ENCODE assay signal across 1 cellular context in the genomic region with DNA sequence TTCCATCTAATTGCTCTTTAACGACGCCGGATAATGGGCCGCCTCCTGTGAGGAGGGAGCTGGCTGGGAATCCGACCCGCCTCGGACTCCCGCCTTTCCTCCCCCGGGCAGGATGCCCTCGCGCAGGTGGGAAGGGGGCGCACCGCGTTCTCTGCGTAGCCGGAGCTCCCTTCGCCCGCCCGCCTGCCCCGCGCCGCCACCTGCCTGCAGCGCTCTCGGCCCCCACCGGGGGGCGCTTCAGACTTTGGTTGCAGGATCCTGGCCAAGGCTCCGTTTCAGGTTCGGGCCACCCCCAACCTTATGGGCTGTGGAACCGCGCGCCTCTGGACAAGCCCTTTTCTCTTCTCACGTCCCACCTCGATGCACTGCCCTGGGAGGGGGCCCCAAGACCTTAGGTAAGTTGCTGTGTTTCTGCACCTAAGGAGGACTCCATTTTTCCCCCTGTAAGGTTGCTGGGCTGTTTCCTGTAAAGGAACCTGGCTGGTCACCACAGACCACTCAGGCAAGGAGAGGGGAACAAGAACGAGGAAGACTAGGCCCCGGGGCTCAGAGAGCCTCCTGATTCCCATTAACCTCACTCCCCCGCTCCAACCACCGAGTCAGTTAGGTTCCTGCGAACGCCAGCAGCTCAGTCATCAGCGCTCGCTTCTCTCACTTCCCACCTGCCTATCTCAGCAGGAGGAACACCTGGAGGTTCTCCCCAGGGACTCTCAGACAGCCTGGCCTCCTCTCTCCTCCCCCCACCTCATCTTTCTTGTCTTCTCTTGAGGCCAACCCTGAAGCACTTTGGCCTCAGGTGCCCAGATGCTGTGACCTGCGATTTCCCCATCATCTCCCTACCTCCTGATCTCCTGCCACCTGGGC.
A peak's percentile ranks its signal among the peaks of the same experiment; 100 is the strongest.
TF ChIP-seq lines count a peak whose summit lies in the region.

No MANE protein-coding gene starts in this region.

TF ChIP-seq in HEK293, 187 proteins besides CTCF, POLR2A, EP300 and RAD21 (continued from another document and continues in another):
- TF ChIP-seq, protein P1, sequence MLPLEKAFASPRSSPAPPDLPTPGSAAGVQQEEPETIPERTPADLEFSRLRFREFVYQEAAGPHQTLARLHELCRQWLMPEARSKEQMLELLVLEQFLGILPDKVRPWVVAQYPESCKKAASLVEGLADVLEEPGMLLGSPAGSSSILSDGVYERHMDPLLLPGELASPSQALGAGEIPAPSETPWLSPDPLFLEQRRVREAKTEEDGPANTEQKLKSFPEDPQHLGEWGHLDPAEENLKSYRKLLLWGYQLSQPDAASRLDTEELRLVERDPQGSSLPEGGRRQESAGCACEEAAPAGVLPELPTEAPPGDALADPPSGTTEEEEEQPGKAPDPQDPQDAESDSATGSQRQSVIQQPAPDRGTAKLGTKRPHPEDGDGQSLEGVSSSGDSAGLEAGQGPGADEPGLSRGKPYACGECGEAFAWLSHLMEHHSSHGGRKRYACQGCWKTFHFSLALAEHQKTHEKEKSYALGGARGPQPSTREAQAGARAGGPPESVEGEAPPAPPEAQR (tag by site-specific recombination; IDR thresholded peaks at IDR 0.05) = no peak
- TF ChIP-seq ZNF521 (tag by site-specific recombination; IDR thresholded peaks at IDR 0.05) (no peak), ZNF830 (tag by site-specific recombination; IDR thresholded peaks at IDR 0.05; ENCODE audit: low read depth) (no peak), ZNF350 (tag by site-specific recombination; IDR thresholded peaks at IDR 0.05) (no peak), ZNF391 (tag by site-specific recombination; IDR thresholded peaks at IDR 0.05; ENCODE audit: borderline replicate concordance, low read depth) (0 out of 2 replicates have a peak, but pooled peaks have one; percentile 18), ZNF157 (tag by site-specific recombination; IDR thresholded peaks at IDR 0.05) (no peak), ZNF529 (tag by site-specific recombination; IDR thresholded peaks at IDR 0.05; ENCODE audit: insufficient replicate concordance) (no peak), ZNF776 (tag by site-specific recombination; IDR thresholded peaks at IDR 0.05; ENCODE audit: borderline replicate concordance) (no peak), ZNF2 (tag by site-specific recombination; IDR thresholded peaks at IDR 0.05) (peak; percentile 99), MEIS1 (CRISPR knock-in tag; IDR thresholded peaks at IDR 0.05; ENCODE audit: borderline replicate concordance) (no peak), FEZF1 (tag by site-specific recombination; IDR thresholded peaks at IDR 0.05) (no peak), SP2 (tag by site-specific recombination; IDR thresholded peaks at IDR 0.05) (peak; percentile 79), ZNF248 (tag by site-specific recombination; IDR thresholded peaks at IDR 0.05) (no peak), ZNF433 (tag by site-specific recombination; IDR thresholded peaks at IDR 0.05; ENCODE audit: low read depth) (no peak), ZBTB1 (tag by site-specific recombination; IDR thresholded peaks at IDR 0.05) (no peak), ZNF701 (tag by site-specific recombination; IDR thresholded peaks at IDR 0.05) (no peak), ZNF133 (tag by site-specific recombination; IDR thresholded peaks at IDR 0.05) (no peak), ZNF548 (tag by site-specific recombination; IDR thresholded peaks at IDR 0.05) (no peak), ZNF654 (tag by site-specific recombination; IDR thresholded peaks at IDR 0.05; ENCODE audit: low read depth) (peak; percentile 41), MYNN (tag by site-specific recombination; IDR thresholded peaks at IDR 0.05; ENCODE audit: borderline replicate concordance) (no peak), OSR2 (tag by site-specific recombination; IDR thresholded peaks at IDR 0.05) (no peak), ZNF76 (tag by site-specific recombination; IDR thresholded peaks at IDR 0.05; ENCODE audit: borderline replicate concordance, low read depth) (no peak), HOXA7 (CRISPR knock-in tag; IDR thresholded peaks at IDR 0.05; ENCODE audit: borderline replicate concordance) (no peak), ZNF366 (tag by site-specific recombination; conservative IDR thresholded peaks at IDR 0.05) (no peak), ZBTB21 (tag by site-specific recombination; IDR thresholded peaks at IDR 0.05) (no peak), ZIC2 (tag by site-specific recombination; IDR thresholded peaks at IDR 0.05) (peak; percentile 74), ZEB2 (tag by site-specific recombination; IDR thresholded peaks at IDR 0.05) (peak; percentile 64; the same call in 1 of the 2 replicates), ZNF560 (tag by site-specific recombination; IDR thresholded peaks at IDR 0.05; ENCODE audit: borderline replicate concordance) (no peak), ZNF514 (tag by site-specific recombination; IDR thresholded peaks at IDR 0.05) (no peak), ZNF747 (tag by site-specific recombination; IDR thresholded peaks at IDR 0.05) (no peak), ZBTB7A (tag by site-specific recombination; IDR thresholded peaks at IDR 0.05; ENCODE audit: low read depth) (no peak), ZNF585B (tag by site-specific recombination; IDR thresholded peaks at IDR 0.05) (no peak), ZNF610 (tag by site-specific recombination; IDR thresholded peaks at IDR 0.05; ENCODE audit: borderline replicate concordance) (no peak), ZNF10 (tag by site-specific recombination; IDR thresholded peaks at IDR 0.05) (no peak), ZNF223 (tag by site-specific recombination; IDR thresholded peaks at IDR 0.05) (no peak), HOXD13 (CRISPR knock-in tag; IDR thresholded peaks at IDR 0.05; ENCODE audit: borderline replicate concordance) (no peak), OVOL3 (tag by site-specific recombination; IDR thresholded peaks at IDR 0.05) (no peak), HOXC10 (CRISPR knock-in tag; IDR thresholded peaks at IDR 0.05) (no peak), ZNF791 (tag by site-specific recombination; IDR thresholded peaks at IDR 0.05) (no peak), ZNF707 (tag by site-specific recombination; IDR thresholded peaks at IDR 0.05) (no peak), ZFP69B (tag by site-specific recombination; IDR thresholded peaks at IDR 0.05) (no peak), ZNF274 (IDR thresholded peaks at IDR 0.05; ENCODE audit: low read length) (no peak), ZNF274 (tag by site-specific recombination; IDR thresholded peaks at IDR 0.05; ENCODE audit: borderline replicate concordance) (no peak), ZNF677 (tag by site-specific recombination; IDR thresholded peaks at IDR 0.05) (no peak), ZNF175 (tag by site-specific recombination; IDR thresholded peaks at IDR 0.05) (no peak)
- TF ChIP-seq, protein P2, sequence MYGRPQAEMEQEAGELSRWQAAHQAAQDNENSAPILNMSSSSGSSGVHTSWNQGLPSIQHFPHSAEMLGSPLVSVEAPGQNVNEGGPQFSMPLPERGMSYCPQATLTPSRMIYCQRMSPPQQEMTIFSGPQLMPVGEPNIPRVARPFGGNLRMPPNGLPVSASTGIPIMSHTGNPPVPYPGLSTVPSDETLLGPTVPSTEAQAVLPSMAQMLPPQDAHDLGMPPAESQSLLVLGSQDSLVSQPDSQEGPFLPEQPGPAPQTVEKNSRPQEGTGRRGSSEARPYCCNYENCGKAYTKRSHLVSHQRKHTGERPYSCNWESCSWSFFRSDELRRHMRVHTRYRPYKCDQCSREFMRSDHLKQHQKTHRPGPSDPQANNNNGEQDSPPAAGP (tag by site-specific recombination; IDR thresholded peaks at IDR 0.05) = 0 out of 2 replicates have a peak, but pooled peaks have one; percentile 63
- TF ChIP-seq, protein P3, sequence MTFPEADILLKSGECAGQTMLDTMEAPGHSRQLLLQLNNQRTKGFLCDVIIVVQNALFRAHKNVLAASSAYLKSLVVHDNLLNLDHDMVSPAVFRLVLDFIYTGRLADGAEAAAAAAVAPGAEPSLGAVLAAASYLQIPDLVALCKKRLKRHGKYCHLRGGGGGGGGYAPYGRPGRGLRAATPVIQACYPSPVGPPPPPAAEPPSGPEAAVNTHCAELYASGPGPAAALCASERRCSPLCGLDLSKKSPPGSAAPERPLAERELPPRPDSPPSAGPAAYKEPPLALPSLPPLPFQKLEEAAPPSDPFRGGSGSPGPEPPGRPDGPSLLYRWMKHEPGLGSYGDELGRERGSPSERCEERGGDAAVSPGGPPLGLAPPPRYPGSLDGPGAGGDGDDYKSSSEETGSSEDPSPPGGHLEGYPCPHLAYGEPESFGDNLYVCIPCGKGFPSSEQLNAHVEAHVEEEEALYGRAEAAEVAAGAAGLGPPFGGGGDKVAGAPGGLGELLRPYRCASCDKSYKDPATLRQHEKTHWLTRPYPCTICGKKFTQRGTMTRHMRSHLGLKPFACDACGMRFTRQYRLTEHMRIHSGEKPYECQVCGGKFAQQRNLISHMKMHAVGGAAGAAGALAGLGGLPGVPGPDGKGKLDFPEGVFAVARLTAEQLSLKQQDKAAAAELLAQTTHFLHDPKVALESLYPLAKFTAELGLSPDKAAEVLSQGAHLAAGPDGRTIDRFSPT (tag by site-specific recombination; IDR thresholded peaks at IDR 0.05) = peak; percentile 78
- TF ChIP-seq, protein P4, sequence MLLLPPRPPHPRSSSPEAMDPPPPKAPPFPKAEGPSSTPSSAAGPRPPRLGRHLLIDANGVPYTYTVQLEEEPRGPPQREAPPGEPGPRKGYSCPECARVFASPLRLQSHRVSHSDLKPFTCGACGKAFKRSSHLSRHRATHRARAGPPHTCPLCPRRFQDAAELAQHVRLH (tag by site-specific recombination; IDR thresholded peaks at IDR 0.05) = no peak
- TF ChIP-seq, protein P5, sequence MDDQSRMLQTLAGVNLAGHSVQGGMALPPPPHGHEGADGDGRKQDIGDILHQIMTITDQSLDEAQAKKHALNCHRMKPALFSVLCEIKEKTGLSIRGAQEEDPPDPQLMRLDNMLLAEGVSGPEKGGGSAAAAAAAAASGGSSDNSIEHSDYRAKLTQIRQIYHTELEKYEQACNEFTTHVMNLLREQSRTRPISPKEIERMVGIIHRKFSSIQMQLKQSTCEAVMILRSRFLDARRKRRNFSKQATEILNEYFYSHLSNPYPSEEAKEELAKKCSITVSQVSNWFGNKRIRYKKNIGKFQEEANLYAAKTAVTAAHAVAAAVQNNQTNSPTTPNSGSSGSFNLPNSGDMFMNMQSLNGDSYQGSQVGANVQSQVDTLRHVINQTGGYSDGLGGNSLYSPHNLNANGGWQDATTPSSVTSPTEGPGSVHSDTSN (CRISPR knock-in tag; IDR thresholded peaks at IDR 0.05) = no peak
- TF ChIP-seq, protein P6, sequence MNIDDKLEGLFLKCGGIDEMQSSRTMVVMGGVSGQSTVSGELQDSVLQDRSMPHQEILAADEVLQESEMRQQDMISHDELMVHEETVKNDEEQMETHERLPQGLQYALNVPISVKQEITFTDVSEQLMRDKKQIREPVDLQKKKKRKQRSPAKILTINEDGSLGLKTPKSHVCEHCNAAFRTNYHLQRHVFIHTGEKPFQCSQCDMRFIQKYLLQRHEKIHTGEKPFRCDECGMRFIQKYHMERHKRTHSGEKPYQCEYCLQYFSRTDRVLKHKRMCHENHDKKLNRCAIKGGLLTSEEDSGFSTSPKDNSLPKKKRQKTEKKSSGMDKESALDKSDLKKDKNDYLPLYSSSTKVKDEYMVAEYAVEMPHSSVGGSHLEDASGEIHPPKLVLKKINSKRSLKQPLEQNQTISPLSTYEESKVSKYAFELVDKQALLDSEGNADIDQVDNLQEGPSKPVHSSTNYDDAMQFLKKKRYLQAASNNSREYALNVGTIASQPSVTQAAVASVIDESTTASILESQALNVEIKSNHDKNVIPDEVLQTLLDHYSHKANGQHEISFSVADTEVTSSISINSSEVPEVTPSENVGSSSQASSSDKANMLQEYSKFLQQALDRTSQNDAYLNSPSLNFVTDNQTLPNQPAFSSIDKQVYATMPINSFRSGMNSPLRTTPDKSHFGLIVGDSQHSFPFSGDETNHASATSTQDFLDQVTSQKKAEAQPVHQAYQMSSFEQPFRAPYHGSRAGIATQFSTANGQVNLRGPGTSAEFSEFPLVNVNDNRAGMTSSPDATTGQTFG (tag by site-specific recombination; IDR thresholded peaks at IDR 0.05; ENCODE audit: borderline replicate concordance) = no peak
- TF ChIP-seq, protein P7, sequence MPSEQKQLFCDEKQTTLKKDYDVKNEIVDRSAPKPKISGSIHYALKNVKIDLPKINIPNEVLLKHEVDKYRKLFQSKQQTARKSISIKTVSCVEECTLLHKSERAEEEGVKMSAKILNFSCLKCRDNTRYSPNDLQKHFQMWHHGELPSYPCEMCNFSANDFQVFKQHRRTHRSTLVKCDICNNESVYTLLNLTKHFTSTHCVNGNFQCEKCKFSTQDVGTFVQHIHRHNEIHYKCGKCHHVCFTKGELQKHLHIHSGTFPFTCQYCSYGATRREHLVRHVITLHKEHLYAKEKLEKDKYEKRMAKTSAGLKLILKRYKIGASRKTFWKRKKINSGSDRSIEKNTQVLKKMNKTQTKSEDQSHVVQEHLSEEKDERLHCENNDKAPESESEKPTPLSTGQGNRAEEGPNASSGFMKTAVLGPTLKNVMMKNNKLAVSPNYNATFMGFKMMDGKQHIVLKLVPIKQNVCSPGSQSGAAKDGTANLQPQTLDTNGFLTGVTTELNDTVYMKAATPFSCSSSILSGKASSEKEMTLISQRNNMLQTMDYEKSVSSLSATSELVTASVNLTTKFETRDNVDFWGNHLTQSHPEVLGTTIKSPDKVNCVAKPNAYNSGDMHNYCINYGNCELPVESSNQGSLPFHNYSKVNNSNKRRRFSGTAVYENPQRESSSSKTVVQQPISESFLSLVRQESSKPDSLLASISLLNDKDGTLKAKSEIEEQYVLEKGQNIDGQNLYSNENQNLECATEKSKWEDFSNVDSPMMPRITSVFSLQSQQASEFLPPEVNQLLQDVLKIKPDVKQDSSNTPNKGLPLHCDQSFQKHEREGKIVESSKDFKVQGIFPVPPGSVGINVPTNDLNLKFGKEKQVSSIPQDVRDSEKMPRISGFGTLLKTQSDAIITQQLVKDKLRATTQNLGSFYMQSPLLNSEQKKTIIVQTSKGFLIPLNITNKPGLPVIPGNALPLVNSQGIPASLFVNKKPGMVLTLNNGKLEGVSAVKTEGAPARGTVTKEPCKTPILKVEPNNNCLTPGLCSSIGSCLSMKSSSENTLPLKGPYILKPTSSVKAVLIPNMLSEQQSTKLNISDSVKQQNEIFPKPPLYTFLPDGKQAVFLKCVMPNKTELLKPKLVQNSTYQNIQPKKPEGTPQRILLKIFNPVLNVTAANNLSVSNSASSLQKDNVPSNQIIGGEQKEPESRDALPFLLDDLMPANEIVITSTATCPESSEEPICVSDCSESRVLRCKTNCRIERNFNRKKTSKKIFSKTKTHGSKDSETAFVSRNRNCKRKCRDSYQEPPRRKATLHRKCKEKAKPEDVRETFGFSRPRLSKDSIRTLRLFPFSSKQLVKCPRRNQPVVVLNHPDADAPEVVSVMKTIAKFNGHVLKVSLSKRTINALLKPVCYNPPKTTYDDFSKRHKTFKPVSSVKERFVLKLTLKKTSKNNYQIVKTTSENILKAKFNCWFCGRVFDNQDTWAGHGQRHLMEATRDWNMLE (tag by site-specific recombination; conservative IDR thresholded peaks at IDR 0.05; ENCODE audit: low read depth) = no peak
